ENCODE assay signal across 15 cellular contexts in genomic region chr16:81148277-81148676, GRCh38. TPM values are rescaled to one million over a fixed set of nuclear protein-coding genes. Genes with fewer than 3 reads are reported as not detected.
A peak's percentile ranks its signal among the peaks of the same experiment; 100 is the strongest.
DNase-seq lines count a peak whose midpoint lies in the region; TF ChIP-seq lines count a peak whose summit lies in the region.
"Had no signal": no experiment of that assay in that cellular context is flagged by ENCODE, and none has a peak within 500 bp of the region (broad histone marks: within the 10 kb centered on the region; RNA-seq: fewer than 3 reads in every experiment).

No MANE protein-coding gene starts in this region.

- CTCF ChIA-PET in activated naive CD4-positive, alpha-beta T cell treated with anti-CD3 and anti-CD28 coated beads, Interleukin-2, amount 10 ng/mL, durations not matched to agents 7 days and 5 days (lab: Charles Lee), result no interaction called here
- CTCF ChIA-PET in activated CD4-positive, alpha-beta T cell treated with anti-CD3 and anti-CD28 coated beads, Interleukin-2, amount 10 ng/mL, durations not matched to agents 7 days and 5 days (lab: Charles Lee), result interaction anchor here (0.7 to 0.8 kb wide), 2 partner anchors 11 to 31 kb away, joined by 3 to 5 read pairs; no protein-coding TSS in a partner anchor

- H3K36me3 Mint-ChIP-seq in endodermal cell (ENCODE audit: low read depth) (no peaks in the 10 kb centered on the region), neural progenitor cell (no peaks in the 10 kb centered on the region)
- H3K36me3 Mint-ChIP-seq in activated naive CD4-positive, alpha-beta T cell treated with anti-CD3 and anti-CD28 coated beads, Interleukin-2, amount 10 ng/mL, durations not matched to agents 7 days and 5 days, result no peaks in the 10 kb centered on the region
- no peaks in the 10 kb centered on the region for H3K36me3 Mint-ChIP-seq in activated CD4-positive, alpha-beta T cell treated with anti-CD3 and anti-CD28 coated beads, Interleukin-2, amount 10 ng/mL, durations not matched to agents 7 days and 5 days (ENCODE audit: low read depth)
- H3K36me3 Mint-ChIP-seq: CD4-positive, alpha-beta memory T cell had no signal

- H3K9ac ChIP-seq in endodermal cell (ENCODE audit: extremely low read depth, low read length, poor library complexity, severe bottlenecking) (no peak overlapping the region), neural progenitor cell (no peak overlapping the region)
- H3K9ac ChIP-seq: GM23248 had no signal

- H4K20me1 ChIP-seq in neural progenitor cell (ENCODE audit: low read depth), result no peaks in the 10 kb centered on the region

- no peaks in the 10 kb centered on the region for H3K4me1 Mint-ChIP-seq in endodermal cell
- peaks cover 2% of the 10 kb centered on the region for H3K4me1 Mint-ChIP-seq in neural progenitor cell
- no peaks in the 10 kb centered on the region for H3K4me1 Mint-ChIP-seq in activated naive CD4-positive, alpha-beta T cell treated with anti-CD3 and anti-CD28 coated beads, Interleukin-2, amount 10 ng/mL, durations not matched to agents 7 days and 5 days
- no peaks in the 10 kb centered on the region for H3K4me1 Mint-ChIP-seq in activated CD4-positive, alpha-beta T cell treated with anti-CD3 and anti-CD28 coated beads, Interleukin-2, amount 10 ng/mL, durations not matched to agents 7 days and 5 days
- H3K4me1 Mint-ChIP-seq: CD4-positive, alpha-beta memory T cell had no signal

- H3K27me3 ChIP-seq in H7 (ENCODE audit: control insufficient read depth, insufficient read depth, low read length) (no peaks in the 10 kb centered on the region), endodermal cell (ENCODE audit: control insufficient read depth, insufficient read depth, low read length, poor library complexity, severe bottlenecking) (no peaks in the 10 kb centered on the region), neural progenitor cell (no peaks in the 10 kb centered on the region)

- POLR2A ChIA-PET in activated CD4-positive, alpha-beta T cell treated with anti-CD3 and anti-CD28 coated beads, Interleukin-2, amount 10 ng/mL, durations not matched to agents 7 days and 5 days (lab: Charles Lee), result no interaction called here

- DNase-seq in H7 (peak; percentile 58), endodermal cell (peak; percentile 60), neural progenitor cell (ENCODE audit: low spot score) (peak; percentile 38), SIG-M5 (lab: John Stamatoyannopoulos, UW) (no peak)
- DNase-seq in activated naive CD4-positive, alpha-beta T cell treated with anti-CD3 and anti-CD28 coated beads, Interleukin-2, amount 10 ng/mL, durations not matched to agents 7 days and 5 days, result no peak
- no peak for DNase-seq in activated CD4-positive, alpha-beta T cell treated with anti-CD3 and anti-CD28 coated beads, Interleukin-2, amount 10 ng/mL, durations not matched to agents 7 days and 5 days
- DNase-seq: C1 segment of cervical spinal cord; Calu3; CD4-positive, alpha-beta memory T cell; COR-L47; DMS53; DND-41; GM23248; HFFc6 had no signal

- H3K4me1 ChIP-seq in endodermal cell (ENCODE audit: control insufficient read depth, insufficient read depth, low read length) (no peaks in the 10 kb centered on the region), neural progenitor cell (no peaks in the 10 kb centered on the region)
- H3K4me1 ChIP-seq: HAP-1 had no signal

- H3K9me3 Mint-ChIP-seq in endodermal cell, result no peaks in the 10 kb centered on the region
- H3K9me3 Mint-ChIP-seq in neural progenitor cell, result no peaks in the 10 kb centered on the region
- no peaks in the 10 kb centered on the region for H3K9me3 Mint-ChIP-seq in activated naive CD4-positive, alpha-beta T cell treated with anti-CD3 and anti-CD28 coated beads, Interleukin-2, amount 10 ng/mL, durations not matched to agents 7 days and 5 days
- H3K9me3 Mint-ChIP-seq in activated CD4-positive, alpha-beta T cell treated with anti-CD3 and anti-CD28 coated beads, Interleukin-2, amount 10 ng/mL, durations not matched to agents 7 days and 5 days, result no peaks in the 10 kb centered on the region
- H3K9me3 Mint-ChIP-seq: CD4-positive, alpha-beta memory T cell; HFFc6 had no signal

- H3K4me3 Mint-ChIP-seq in endodermal cell (no peak overlapping the region), neural progenitor cell (no peak overlapping the region)
- H3K4me3 Mint-ChIP-seq in activated naive CD4-positive, alpha-beta T cell treated with anti-CD3 and anti-CD28 coated beads, Interleukin-2, amount 10 ng/mL, durations not matched to agents 7 days and 5 days, result no peak overlapping the region
- no peak overlapping the region for H3K4me3 Mint-ChIP-seq in activated CD4-positive, alpha-beta T cell treated with anti-CD3 and anti-CD28 coated beads, Interleukin-2, amount 10 ng/mL, durations not matched to agents 7 days and 5 days
- H3K4me3 Mint-ChIP-seq: CD4-positive, alpha-beta memory T cell; HFFc6 had no signal

- no peaks in the 10 kb centered on the region for H3K36me3 ChIP-seq in H7 (replicated peaks; ENCODE audit: control insufficient read depth, insufficient read depth, low read length)
- H3K36me3 ChIP-seq in endodermal cell (ENCODE audit: control insufficient read depth, insufficient read depth, low read length), result no peaks in the 10 kb centered on the region
- H3K36me3 ChIP-seq in neural progenitor cell, result no peaks in the 10 kb centered on the region
- H3K36me3 ChIP-seq: HAP-1 had no signal

- H3K9me3 ChIP-seq in endodermal cell (ENCODE audit: control insufficient read depth, low read length) (no peaks in the 10 kb centered on the region), neural progenitor cell (ENCODE audit: low read depth) (no peaks in the 10 kb centered on the region)
- H3K9me3 ChIP-seq: HAP-1 had no signal

- H3K79me2 ChIP-seq in neural progenitor cell (ENCODE audit: low read depth), result no peaks in the 10 kb centered on the region

- no peak overlapping the region for H3K4me2 ChIP-seq in neural progenitor cell

- 71 to 78% methylated on average over 3 to 6 of the region's 6 CpGs for WGBS in endodermal cell (ENCODE audit: insufficient coverage in 1 of 2, insufficient read length in 1 of 2), 2 experiments

- no peak overlapping the region for H3K27ac ChIP-seq in endodermal cell (ENCODE audit: low read depth, low read length)
- H3K27ac ChIP-seq in neural progenitor cell, result no peak overlapping the region
- H3K27ac ChIP-seq: GM23248 had no signal

- no peak overlapping the region for H2AFZ ChIP-seq in neural progenitor cell (replicated peaks)
- H2AFZ ChIP-seq: GM23248 had no signal

- H3K27ac Mint-ChIP-seq in endodermal cell, result no peak overlapping the region
- H3K27ac Mint-ChIP-seq in neural progenitor cell, result no peak overlapping the region
- no peak overlapping the region for H3K27ac Mint-ChIP-seq in activated naive CD4-positive, alpha-beta T cell treated with anti-CD3 and anti-CD28 coated beads, Interleukin-2, amount 10 ng/mL, durations not matched to agents 7 days and 5 days
- no peak overlapping the region for H3K27ac Mint-ChIP-seq in activated CD4-positive, alpha-beta T cell treated with anti-CD3 and anti-CD28 coated beads, Interleukin-2, amount 10 ng/mL, durations not matched to agents 7 days and 5 days
- H3K27ac Mint-ChIP-seq: CD4-positive, alpha-beta memory T cell; HFFc6 had no signal

- H3K4me3 ChIP-seq in H7 (ENCODE audit: insufficient read depth, low read depth, low read length) (no peak overlapping the region), endodermal cell (ENCODE audit: low read length) (no peak overlapping the region), neural progenitor cell (no peak overlapping the region)
- H3K4me3 ChIP-seq: GM23248, HAP-1 had no signal

- TF ChIP-seq CTCF in endodermal cell (conservative IDR thresholded peaks at IDR 0.05), result no peak
- no peak for TF ChIP-seq CTCF in neural progenitor cell (IDR thresholded peaks at IDR 0.05)

- H3K27me3 Mint-ChIP-seq in endodermal cell (ENCODE audit: insufficient read depth) (no peaks in the 10 kb centered on the region), neural progenitor cell (ENCODE audit: insufficient read depth, low read depth) (peaks cover 5% of the 10 kb centered on the region)
- peaks cover 9% of the 10 kb centered on the region for H3K27me3 Mint-ChIP-seq in activated naive CD4-positive, alpha-beta T cell treated with anti-CD3 and anti-CD28 coated beads, Interleukin-2, amount 10 ng/mL, durations not matched to agents 7 days and 5 days
- H3K27me3 Mint-ChIP-seq in activated CD4-positive, alpha-beta T cell treated with anti-CD3 and anti-CD28 coated beads, Interleukin-2, amount 10 ng/mL, durations not matched to agents 7 days and 5 days, result no peaks in the 10 kb centered on the region

- H3F3A ChIP-seq in neural progenitor cell (ENCODE audit: low read depth), result no peaks in the 10 kb centered on the region

RNA-seq across cellular contexts. Expression of gene GCSH, which starts 52.1 kb away (rescaled TPM):
- total RNA-seq in H7 (2014; rRNA removed; shearing (Covaris generic)), result 54.5 and 79.0 TPM in 2 replicates
- total RNA-seq in endodermal cell (100 to 1,000 TPM; 109 to 118 TPM), neural progenitor cell (ENCODE audit: low replicate concordance) (126 and 235 TPM in 2 replicates)
- 96.8 TPM for polyA plus RNA-seq in endodermal cell (2013, experiment 1 of 2)
- polyA plus RNA-seq in endodermal cell (2013, experiment 2 of 2), result 109 TPM
- 10 to 100 TPM in 1 of 2 experiments, 1 to 10 TPM in 1; 7.0 to 11.0 TPM for total RNA-seq in activated CD4-positive, alpha-beta T cell treated with anti-CD3 and anti-CD28 coated beads, Interleukin-2, amount 10 ng/mL, durations not matched to agents 7 days and 5 days

Comparison
In these comparisons a context has a peak if more than half of its experiments do, and no peak if none do; other contexts are left out.
1. DNase-seq: peak in H7 (single experiment), endodermal cell (single experiment) and neural progenitor cell (single experiment); none in SIG-M5 (single experiment), activated naive CD4-positive, alpha-beta T cell treated with anti-CD3 and anti-CD28 coated beads, Interleukin-2, amount 10 ng/mL, durations not matched to agents 7 days and 5 days (single experiment) and activated CD4-positive, alpha-beta T cell treated with anti-CD3 and anti-CD28 coated beads, Interleukin-2, amount 10 ng/mL, durations not matched to agents 7 days and 5 days (single experiment).